8 cellular contexts compared by ENCODE assay signal in genomic region chr5:115816226-115817042, GRCh38. TPM values are rescaled to one million over a fixed set of nuclear protein-coding genes. Genes with fewer than 3 reads are reported as not detected.
A peak's percentile ranks its signal among the peaks of the same experiment; 100 is the strongest.
DNase-seq lines count a peak whose midpoint lies in the region; ATAC-seq, FAIRE-seq and TF ChIP-seq lines count a peak whose summit lies in the region.

TSS of gene CDO1 (minus strand) at chr5:115816659. CDS start at chr5:115816397, 262 bp downstream.

- TF ChIP-seq CTCF in colonic mucosa (IDR thresholded peaks at IDR 0.05) (no peak), keratinocyte (optimal IDR thresholded peaks at IDR 0.05 in 1 of 3, IDR thresholded peaks at IDR 0.05 in 1 of 3, conservative IDR thresholded peaks at IDR 0.05 in 1 of 3; ENCODE audit: extremely low read depth in 1 of 3, insufficient read depth in 2 of 3, low read length in 3 of 3) (no peak)

- no peaks in the 10 kb centered on the region for H4K20me1 ChIP-seq in keratinocyte (ENCODE audit: control insufficient read depth, extremely low read depth, insufficient read depth, low read length)

- peaks cover 17 to 20% (median 18%) of the 10 kb centered on the region in 3 donors for H3K4me1 Mint-ChIP-seq in T-cell

- H3K4me2 ChIP-seq in keratinocyte (ENCODE audit: control insufficient read depth, extremely low read depth, insufficient read depth, low read depth, low read length) (peak within 1 kb of the TSS; percentile 65), skeletal muscle satellite cell (ENCODE audit: low read length) (peak within 1 kb of the TSS; percentile 99)

- CTCF ChIA-PET in T-cell (lab: Charles Lee): no interaction called here

- intact Hi-C loops in colonic mucosa (cut with DNase I): no loop called here

- no peak for FAIRE-seq in keratinocyte (lab: Jason Lieb, UNC)
- no peak for FAIRE-seq in H54 (lab: Jason Lieb, UNC)

- H3K36me3 ChIP-seq in colonic mucosa (no peaks in the 10 kb centered on the region), keratinocyte (ENCODE audit: control insufficient read depth in 2 of 2, extremely low read depth in 1 of 2, insufficient read depth in 2 of 2, low read length in 2 of 2) (no peaks in the 10 kb centered on the region), skeletal muscle satellite cell (ENCODE audit: insufficient read depth, low read length) (no peaks in the 10 kb centered on the region)

- peak within 1 kb of the TSS; percentile 43 for H2AFZ ChIP-seq in keratinocyte (ENCODE audit: control insufficient read depth, low read length)

- no peaks in the 10 kb centered on the region for H3K79me2 ChIP-seq in keratinocyte (ENCODE audit: control insufficient read depth, insufficient read depth, low read length)

- peaks cover 68 to 72% of the 10 kb centered on the region in 2 donors for H3K27me3 Mint-ChIP-seq in T-cell

- no peaks in the 10 kb centered on the region for H3K9me3 Mint-ChIP-seq in T-cell

- H3K4me1 ChIP-seq in colonic mucosa: no peaks in the 10 kb centered on the region
- no peaks in the 10 kb centered on the region for H3K4me1 ChIP-seq in keratinocyte (ENCODE audit: control insufficient read depth, extremely low read depth, insufficient read depth, low read length)
- peaks cover 19% of the 10 kb centered on the region for H3K4me1 ChIP-seq in skeletal muscle satellite cell (ENCODE audit: control insufficient read depth, insufficient read depth, low read length)

- H3K9me3 ChIP-seq in colonic mucosa: no peaks in the 10 kb centered on the region
- H3K9me3 ChIP-seq in keratinocyte (ENCODE audit: control insufficient read depth, low read depth, low read length): no peaks in the 10 kb centered on the region
- H3K9me3 ChIP-seq in skeletal muscle satellite cell (replicated peaks; ENCODE audit: low read length): no peaks in the 10 kb centered on the region

- peak within 1 kb of the TSS; percentile 25 for H3K4me3 ChIP-seq in colonic mucosa
- peak within 1 kb of the TSS; percentile 2 to 46 (median 22) for H3K4me3 ChIP-seq in keratinocyte (ENCODE audit: control insufficient read depth in 2 of 3, extremely low read depth in 1 of 3, insufficient read depth in 2 of 3, low read depth in 1 of 3, low read length in 3 of 3)
- peak within 1 kb of the TSS; percentile 84 for H3K4me3 ChIP-seq in skeletal muscle satellite cell (ENCODE audit: low read length)

- peak within 1 kb of the TSS; percentile 60 to 72 (median 68) for H3K4me3 Mint-ChIP-seq in T-cell

- TF ChIP-seq POLR2A in H54 (IDR thresholded peaks at IDR 0.05; ENCODE audit: low read depth, low read length): no peak

- ATAC-seq in T-cell (replicated peaks in 1 of 4): peak; percentile 34 to 54 (median 45)

- dilution Hi-C loops in keratinocyte (cut with MboI; ENCODE audit: extremely low pct_ligation_motif_present, low sequenced_read_pairs): no loop called here

- peaks cover 22% of the 10 kb centered on the region for H3K27me3 ChIP-seq in colonic mucosa
- H3K27me3 ChIP-seq in keratinocyte (ENCODE audit: control insufficient read depth, extremely low read depth, insufficient read depth, low read length): peaks cover 50% of the 10 kb centered on the region
- H3K27me3 ChIP-seq in skeletal muscle satellite cell (ENCODE audit: control insufficient read depth, insufficient read depth, low read length): peaks cover 36% of the 10 kb centered on the region

- no peaks in the 10 kb centered on the region for H3K9me1 ChIP-seq in keratinocyte (ENCODE audit: control insufficient read depth, extremely low read depth, insufficient read depth, low read length)

- DNase-seq in NCI-H524 (lab: John Stamatoyannopoulos, UW) (peak; percentile 6 to 53), NCI-H524 treated with DMSO at 0.1 percent for 48 hours (lab: John Stamatoyannopoulos, UW) (no peak), T-cell (peak in 5 of 34 experiments; percentile 4 to 15 (median 11)), colonic mucosa (no peak), keratinocyte (ENCODE audit: low read depth, low spot score) (no peak), H54 (ENCODE audit: insufficient read length, low spot score) (no peak), DMS53 (lab: John Stamatoyannopoulos, UW) (no peak)

- H3K27ac Mint-ChIP-seq in T-cell: no peak within 1 kb of the TSS

- no peaks in the 10 kb centered on the region for H3K36me3 Mint-ChIP-seq in T-cell

- POLR2A ChIA-PET in T-cell (lab: Charles Lee): interaction anchor here (0.5 to 0.7 kb wide), 2 partner anchors 56 to 226 kb away, joined by 7 to 10 read pairs; no protein-coding TSS in a partner anchor

- H3K9ac ChIP-seq in colonic mucosa (ENCODE audit: low read depth in 2 of 2, low read length in 2 of 2) (no peak within 1 kb of the TSS), keratinocyte (ENCODE audit: control insufficient read depth, extremely low read depth, insufficient read depth, low read length) (no peak within 1 kb of the TSS), skeletal muscle satellite cell (ENCODE audit: low read depth, low read length) (peak within 1 kb of the TSS; percentile 83)

- H3K27ac ChIP-seq in colonic mucosa: no peak within 1 kb of the TSS
- no peak within 1 kb of the TSS for H3K27ac ChIP-seq in keratinocyte (ENCODE audit: control insufficient read depth, insufficient read depth, low read length)

RNA-seq across cellular contexts. Expression of gene CDO1, which starts in this region (rescaled TPM):
- total RNA-seq in T-cell: under 1 TPM in 2 of 5 donors, not detected in 3; 0.23 to 0.82 TPM
- under 1 TPM; 0.27 to 0.58 TPM for total RNA-seq in colonic mucosa
- not detected in 3 replicates for polyA plus RNA-seq in keratinocyte
- polyA plus RNA-seq in keratinocyte (2011; ENCODE audit: low read depth): not detected
- polyA plus RNA-seq in keratinocyte (2011; cell fraction: cytosol; rRNA removed): 0.04 TPM in 1 of 2 replicates, not detected in the other
- polyA plus RNA-seq in keratinocyte (2011; cell fraction: nucleus; rRNA removed): not detected in 2 replicates
- not detected in 2 replicates for polyA plus RNA-seq in keratinocyte (2012; ENCODE audit: low replicate concordance)
- 0.32 TPM in 1 of 3 replicates, not detected in the others for polyA minus RNA-seq in keratinocyte
- polyA minus RNA-seq in keratinocyte (2011; cell fraction: cytosol; rRNA and poly(A)+ RNA removed): not detected
- not detected in 2 replicates for polyA minus RNA-seq in keratinocyte (2011; cell fraction: nucleus; rRNA and poly(A)+ RNA removed)
- total RNA-seq in skeletal muscle satellite cell (2012; rRNA removed): 2.0 and 5.5 TPM in 2 replicates

Comparison
In these comparisons a context has a peak if more than half of its experiments do, and no peak if none do; other contexts are left out.
1. DNase-seq: peak in NCI-H524 (2 of 2); none in NCI-H524 treated with DMSO at 0.1 percent for 48 hours (single experiment), colonic mucosa (single experiment), keratinocyte (single experiment), H54 (single experiment) and DMS53 (single experiment).
2. Peak in ATAC-seq in T-cell; RNA of the gene not detected or under 1 TPM.
3. H3K4me3 ChIP-seq: peak in every context shown above with its lines; median percentile 84 in skeletal muscle satellite cell; 25 in colonic mucosa; 22 in keratinocyte.